1 cellular context compared by ENCODE assay signal in the genomic region with DNA sequence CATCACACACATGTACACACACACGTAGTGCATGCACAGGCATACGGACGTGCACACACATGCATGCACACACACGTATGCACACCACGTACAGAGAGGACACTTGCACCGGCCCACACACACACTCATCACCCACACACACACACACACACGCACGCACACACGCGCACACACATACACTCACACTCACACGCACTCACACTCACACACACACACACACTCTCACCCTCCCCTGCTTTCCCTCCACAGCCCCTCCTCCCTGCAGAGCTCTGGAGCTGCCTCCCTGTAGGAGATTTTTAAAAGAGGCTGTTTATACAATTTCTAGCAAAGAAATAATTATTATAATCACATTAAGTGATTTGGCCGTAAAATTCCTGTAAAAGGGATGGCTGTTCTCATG.
TF ChIP-seq lines count a peak whose summit lies in the region.

No MANE protein-coding gene starts in this region.

TF ChIP-seq in SK-N-SH, 30 proteins besides CTCF, POLR2A, EP300 and RAD21 (continued from another document):
- TF ChIP-seq POLR2AphosphoS5 (IDR thresholded peaks at IDR 0.05; ENCODE audit: low read depth, low read length) (no peak), RFX5 (IDR thresholded peaks at IDR 0.05; ENCODE audit: low read length) (no peak)
